ENCODE assay signal across 8 cellular contexts in genomic region chr20:36491901-36492617, GRCh38. TPM values are rescaled to one million over a fixed set of nuclear protein-coding genes. Genes with fewer than 3 reads are reported as not detected.
DNase-seq lines count a peak whose midpoint lies in the region; ATAC-seq and TF ChIP-seq lines count a peak whose summit lies in the region.

No MANE protein-coding gene starts in this region.

- H3K9me3 Mint-ChIP-seq in HFFc6 (no peaks in the 10 kb centered on the region), activated B cell treated with CpG ODN at 0.5 μM for 24 hours (no peaks in the 10 kb centered on the region)
- H3K9me3 Mint-ChIP-seq in central memory CD8-positive, alpha-beta T cell = no peaks in the 10 kb centered on the region

- H3K4me3 Mint-ChIP-seq in HFFc6 (peak overlapping the region; percentile 2; the same call in 1 of the 2 replicates), activated B cell treated with CpG ODN at 0.5 μM for 24 hours (no peak overlapping the region)
- H3K4me3 Mint-ChIP-seq in central memory CD8-positive, alpha-beta T cell = peak overlapping the region; percentile 58

- H3K4me1 Mint-ChIP-seq in HFFc6 (ENCODE audit: low read depth) (peaks cover 70% of the 10 kb centered on the region), activated B cell treated with CpG ODN at 0.5 μM for 24 hours (peaks cover 36% of the 10 kb centered on the region)
- H3K4me1 Mint-ChIP-seq in central memory CD8-positive, alpha-beta T cell = peaks cover 50% of the 10 kb centered on the region

- H3K14ac ChIP-seq in trophoblast cell (ENCODE audit: low read length) = peak overlapping the region; percentile 49

- no peaks in the 10 kb centered on the region for H3K79me1 ChIP-seq in trophoblast cell (ENCODE audit: low read length)

- TF ChIP-seq CTCF in HFFc6 (IDR thresholded peaks at IDR 0.05) (no peak), activated B cell treated with CpG ODN at 0.5 μM for 24 hours (IDR thresholded peaks at IDR 0.05) (no peak)

- CTCF ChIA-PET in activated B cell treated with CpG ODN at 0.5 μM for 24 hours (lab: Charles Lee) = interaction anchor here (0.7 to 1.7 kb wide), 4 partner anchors 10 to 289 kb away, joined by 3 to 7 read pairs (median 3); no protein-coding TSS in a partner anchor

- no peak overlapping the region for H4K12ac ChIP-seq in trophoblast cell (ENCODE audit: low read depth, low read length)

- H2BK120ac ChIP-seq in trophoblast cell (ENCODE audit: insufficient read depth, low read length, poor library complexity) = no peak overlapping the region

- no peaks in the 10 kb centered on the region for H3K27me3 ChIP-seq in trophoblast cell (ENCODE audit: insufficient read depth, low read length)

- H3K4me2 ChIP-seq in trophoblast cell (ENCODE audit: low read length) = no peak overlapping the region

- H3K27me3 Mint-ChIP-seq in HFFc6 (ENCODE audit: insufficient read depth) (peaks cover 3% of the 10 kb centered on the region), activated B cell treated with CpG ODN at 0.5 μM for 24 hours (no peaks in the 10 kb centered on the region)
- H3K27me3 Mint-ChIP-seq in central memory CD8-positive, alpha-beta T cell = no peaks in the 10 kb centered on the region

- POLR2A ChIA-PET in activated B cell treated with CpG ODN at 0.5 μM for 24 hours (lab: Charles Lee) = interaction anchor here (1.3 kb wide), 1 partner anchor 21 kb away, joined by 3 read pairs; no protein-coding TSS in a partner anchor

- peak overlapping the region; percentile 9 for H3K9ac ChIP-seq in trophoblast cell (ENCODE audit: low read length)

- H3K36me3 Mint-ChIP-seq in HFFc6 (ENCODE audit: low read depth) (peaks cover 12% of the 10 kb centered on the region; the same call in 1 of the 2 replicates), activated B cell treated with CpG ODN at 0.5 μM for 24 hours (ENCODE audit: low read depth) (peaks cover 22% of the 10 kb centered on the region)
- peaks cover 4% of the 10 kb centered on the region for H3K36me3 Mint-ChIP-seq in central memory CD8-positive, alpha-beta T cell (ENCODE audit: insufficient read depth)

- intact Hi-C loops in activated B cell treated with CpG ODN at 0.5 μM for 24 hours (cut with micrococcal nuclease) = loop anchor here (2.0 kb wide), 1 partner anchor 289 kb away; no protein-coding TSS in a partner anchor

- H3K4me3 ChIP-seq in trophoblast cell (ENCODE audit: low read depth, low read length) (no peak overlapping the region), urinary bladder (ENCODE audit: low read depth, low read length) (no peak overlapping the region)

- WGBS in trophoblast cell (ENCODE audit: extremely low coverage, insufficient coverage, insufficient read length) = no CpG with 5 or more reads among the region's 8 CpGs
- WGBS in urinary bladder = 52% methylated on average over 8 of the region's 8 CpGs

- H2BK5ac ChIP-seq in trophoblast cell (ENCODE audit: low read depth, low read length, poor library complexity) = no peak overlapping the region

- peaks cover 16% of the 10 kb centered on the region for H3K79me2 ChIP-seq in trophoblast cell (ENCODE audit: control insufficient read depth, insufficient read depth, low read length, poor library complexity)

- no peak overlapping the region for H4K8ac ChIP-seq in trophoblast cell (ENCODE audit: low read depth, low read length)

- H3K36me3 ChIP-seq in trophoblast cell (ENCODE audit: control insufficient read depth in 1 of 2, insufficient read depth in 2 of 2, low read length in 2 of 2) (peaks cover 43 to 44% of the 10 kb centered on the region in 2 experiments), urinary bladder (ENCODE audit: insufficient read depth) (peaks cover 3% of the 10 kb centered on the region)

- H2AK5ac ChIP-seq in trophoblast cell (ENCODE audit: low read length) = no peak overlapping the region

- H2BK12ac ChIP-seq in trophoblast cell (ENCODE audit: low read length) = no peak overlapping the region

- no peak overlapping the region for H3K23ac ChIP-seq in trophoblast cell (ENCODE audit: low read length)

- no peak overlapping the region for H3K27ac ChIP-seq in trophoblast cell (ENCODE audit: low read depth, low read length)
- H3K27ac ChIP-seq in urinary bladder (ENCODE audit: low read depth) = peak overlapping the region; percentile 30

- H2AFZ ChIP-seq in trophoblast cell (ENCODE audit: insufficient read depth, low read length, poor library complexity) = no peak overlapping the region

- no peaks in the 10 kb centered on the region for H3K9me3 ChIP-seq in trophoblast cell (ENCODE audit: insufficient read depth, low read depth, low read length)

- ATAC-seq in activated B cell treated with CpG ODN at 0.5 μM for 24 hours (ENCODE audit: low read depth) (peak; percentile 86), GM19324 (IDR thresholded peaks at IDR 0.05; ENCODE audit: low FRiP score, unreplicated experiment) (no peak), HG02885 (IDR thresholded peaks at IDR 0.05; ENCODE audit: poor library complexity, unreplicated experiment) (no peak)
- peak; percentile 98 for ATAC-seq in central memory CD8-positive, alpha-beta T cell (replicated peaks; ENCODE audit: extremely low read depth, poor library complexity, severe bottlenecking)

- H3K4me1 ChIP-seq in trophoblast cell (ENCODE audit: control insufficient read depth in 1 of 2, insufficient read depth in 2 of 2, low read length in 2 of 2) (peaks cover 38 to 44% of the 10 kb centered on the region in 2 experiments), urinary bladder (ENCODE audit: insufficient read depth) (no peaks in the 10 kb centered on the region)

- H3K27ac Mint-ChIP-seq in HFFc6 (peak overlapping the region; percentile 93), activated B cell treated with CpG ODN at 0.5 μM for 24 hours (peak overlapping the region; percentile 75)
- H3K27ac Mint-ChIP-seq in central memory CD8-positive, alpha-beta T cell (ENCODE audit: low read depth) = peak overlapping the region; percentile 86

- DNase-seq in HFFc6 = no peak
- DNase-seq in activated B cell treated with CpG ODN at 0.5 μM for 24 hours = no peak
- peak; percentile 38 to 43 for DNase-seq in central memory CD8-positive, alpha-beta T cell (ENCODE audit: low spot score in 2 of 2)
- DNase-seq in trophoblast cell = no peak
- no peak for DNase-seq in NCI-H2196 treated with DMSO at 0.1 percent for 48 hours (lab: John Stamatoyannopoulos, UW; ENCODE audit: unreplicated experiment)

- H4K91ac ChIP-seq in trophoblast cell (ENCODE audit: low read depth, low read length) = no peak overlapping the region

- peak overlapping the region; percentile 57 for H3K4ac ChIP-seq in trophoblast cell (ENCODE audit: low read depth, low read length)

- H3K18ac ChIP-seq in trophoblast cell (ENCODE audit: low read length) = peak overlapping the region; percentile 25

RNA-seq across cellular contexts. Expression of gene MYL9, which starts 49.3 kb away (rescaled TPM):
- 1,000 to 10,000 TPM; 1,181 to 1,631 (median 1,227) TPM for total RNA-seq in HFFc6 (2021; fragmentation: NEBNext Ultra II Directional; extraction: Animal tissue kit (Norgen Biotek cat#: 25700))
- 5.4 and 8.0 TPM in 2 replicates for total RNA-seq in activated B cell treated with CpG ODN at 0.5 μM for 24 hours
- polyA plus RNA-seq in trophoblast cell (2013) = 728 and 737 TPM in 2 replicates
- 42.6 TPM for total RNA-seq in urinary bladder
- polyA plus RNA-seq in urinary bladder = 3,492 TPM

Comparison
In these comparisons a context has a peak if more than half of its experiments do, and no peak if none do; other contexts are left out.
1. DNase-seq: peak in central memory CD8-positive, alpha-beta T cell (2 of 2); none in HFFc6 (single experiment), activated B cell treated with CpG ODN at 0.5 μM for 24 hours (single experiment), trophoblast cell (0 of 2) and NCI-H2196 treated with DMSO at 0.1 percent for 48 hours (single experiment).
2. ATAC-seq: peak in activated B cell treated with CpG ODN at 0.5 μM for 24 hours (single experiment) and central memory CD8-positive, alpha-beta T cell (single experiment); none in GM19324 (single experiment) and HG02885 (single experiment).
3. RNA of gene MYL9, which starts 49.3 kb away (total RNA-seq): 1,181 to 1,631 TPM in HFFc6; 42.6 TPM in urinary bladder (single experiment) and 5.4 to 8.0 TPM in activated B cell treated with CpG ODN at 0.5 μM for 24 hours; every median in the first group is over 10 times any median in the second.
4. Peak in every context shown above with its lines, with median percentiles within 50 percentile points of each other: H3K27ac Mint-ChIP-seq.